ENCODE assay signal across 1 cellular context in genomic region chr15:83178869-83179325, GRCh38.
TF ChIP-seq lines count a peak whose summit lies in the region.

No MANE protein-coding gene starts in this region.

TF ChIP-seq in GM12878, 131 proteins besides CTCF, POLR2A, EP300 and RAD21 (continued from another document):
- no peak for TF ChIP-seq MLLT1 (IDR thresholded peaks at IDR 0.05)
- TF ChIP-seq EED (IDR thresholded peaks at IDR 0.05; ENCODE audit: low read depth), result no peak
- no peak for TF ChIP-seq FOXK2 (IDR thresholded peaks at IDR 0.05)
- TF ChIP-seq JUNB (IDR thresholded peaks at IDR 0.05), result no peak
- no peak for TF ChIP-seq ZNF217 (IDR thresholded peaks at IDR 0.05)
- TF ChIP-seq SUZ12 (IDR thresholded peaks at IDR 0.05; ENCODE audit: unreplicated experiment), result no peak
- no peak for TF ChIP-seq ATF7 (IDR thresholded peaks at IDR 0.05; ENCODE audit: low read depth)
- no peak for TF ChIP-seq ZNF384 (IDR thresholded peaks at IDR 0.05; ENCODE audit: borderline replicate concordance, low read depth, low read length)
- no peak for TF ChIP-seq EZH2 (IDR thresholded peaks at IDR 0.05; ENCODE audit: borderline replicate concordance, control insufficient read depth, low read depth, low read length)
- no peak for TF ChIP-seq CREB1 (IDR thresholded peaks at IDR 0.05; ENCODE audit: low read depth)
- TF ChIP-seq ATF3 (IDR thresholded peaks at IDR 0.05; ENCODE audit: borderline replicate concordance, extremely low read depth, low read depth, low read length), result no peak
- no peak for TF ChIP-seq RB1 (IDR thresholded peaks at IDR 0.05; ENCODE audit: borderline replicate concordance)
- TF ChIP-seq ELK1 (IDR thresholded peaks at IDR 0.05; ENCODE audit: low read depth, low read length), result no peak
- TF ChIP-seq MEF2B (IDR thresholded peaks at IDR 0.05; ENCODE audit: partially characterized antibody, poor library complexity, severe bottlenecking), result no peak
- TF ChIP-seq CBFB (IDR thresholded peaks at IDR 0.05; ENCODE audit: low read depth), result no peak
